Comparison of ENCODE assay signal across 20 cellular contexts in the genomic region with DNA sequence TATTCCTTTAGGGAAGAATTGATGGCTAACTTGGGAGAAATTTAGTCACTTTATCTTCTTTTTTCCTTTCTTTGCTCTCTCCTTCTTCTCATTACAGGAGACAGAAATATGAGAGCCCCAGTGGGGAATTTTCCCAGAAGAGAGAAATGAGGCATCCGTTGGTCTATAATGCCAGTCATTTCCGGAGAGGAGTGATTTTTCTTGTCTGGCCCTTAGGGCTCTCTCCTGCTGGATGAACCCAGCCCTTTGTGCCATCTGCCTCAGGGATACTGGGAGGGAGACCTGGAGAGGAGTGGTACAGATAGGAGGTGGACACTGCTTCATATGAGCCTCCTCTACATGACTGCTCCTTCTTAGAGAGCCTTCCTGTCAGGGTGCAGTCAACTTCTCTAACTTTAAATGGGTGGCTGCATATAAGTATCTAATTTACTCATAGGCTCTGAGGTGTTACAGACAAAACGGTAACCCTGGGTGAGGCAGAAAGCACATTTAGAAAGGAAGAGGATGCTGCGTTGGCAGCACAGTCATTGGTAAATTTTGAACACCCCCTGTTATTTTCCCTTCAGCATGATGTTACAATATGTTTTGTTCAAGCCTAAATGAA. TPM values are rescaled to one million over a fixed set of nuclear protein-coding genes. Genes with fewer than 3 reads are reported as not detected.
A peak's percentile ranks its signal among the peaks of the same experiment; 100 is the strongest.
DNase-seq lines count a peak whose midpoint lies in the region; ATAC-seq and TF ChIP-seq lines count a peak whose summit lies in the region.
"Had no signal": no experiment of that assay in that cellular context is flagged by ENCODE, and none has a peak within 500 bp of the region (broad histone marks: within the 10 kb centered on the region; RNA-seq: fewer than 3 reads in every experiment).

No MANE protein-coding gene starts in this region.

- no peaks in the 10 kb centered on the region for H3K9me3 ChIP-seq in ovary
- H3K9me3 ChIP-seq: prostate gland had no signal

- H3K27me3 ChIP-seq in ovary: no peaks in the 10 kb centered on the region

- intact Hi-C loops in ovary (cut with DNase I): no loop called here

- no peak overlapping the region for H3K4me3 ChIP-seq in ovary
- H3K4me3 ChIP-seq: prostate gland had no signal

- no peak for DNase-seq in NCI-H510A (lab: John Stamatoyannopoulos, UW)
- DNase-seq in Ammon's horn (ENCODE audit: low spot score): no peak
- no peak for DNase-seq in ovary
- DNase-seq in 8988T: no peak
- DNase-seq: activated B cell treated with CpG ODN at 0.5 μM for 24 hours; activated CD8-positive, alpha-beta memory T cell treated with anti-CD3 and anti-CD28 coated beads, Interleukin-2, amount 10 ng/mL, durations not matched to agents 7 days and 5 days; activated naive CD4-positive, alpha-beta T cell treated with anti-CD3 and anti-CD28 coated beads, Interleukin-2, amount 10 ng/mL, durations not matched to agents 7 days and 5 days; COR-L47; GDM1; NCI-H526; stimulated activated CD4-positive, alpha-beta T cell treated with anti-CD3 and anti-CD28 coated beads, Interleukin-15, amount 100 ng/mL, for 24 hours had no signal

- H3K36me3 ChIP-seq in ovary: no peaks in the 10 kb centered on the region
- H3K36me3 ChIP-seq: prostate gland had no signal

- H3K27ac ChIP-seq in ovary: no peak overlapping the region
- H3K27ac ChIP-seq: HL-60, prostate gland had no signal

- TF ChIP-seq EP300 in ovary (IDR thresholded peaks at IDR 0.05): no peak

- TF ChIP-seq CTCF in ovary (IDR thresholded peaks at IDR 0.05): no peak

- WGBS in ovary, 3 donors: 80 to 89% (median 89%) methylated on average over 4 of the region's 4 CpGs

- H3K4me1 ChIP-seq in ovary (ENCODE audit: insufficient read depth): no peaks in the 10 kb centered on the region
- H3K4me1 ChIP-seq: prostate gland had no signal

- ATAC-seq in GM18499 (IDR thresholded peaks at IDR 0.05; ENCODE audit: insufficient read depth, unreplicated experiment): peak; percentile 61
- ATAC-seq in GM19351 (IDR thresholded peaks at IDR 0.05; ENCODE audit: unreplicated experiment): peak; percentile 93
- peak; percentile 78 for ATAC-seq in HG02763 (IDR thresholded peaks at IDR 0.05; ENCODE audit: unreplicated experiment)
- ATAC-seq in HG03460 (IDR thresholded peaks at IDR 0.05; ENCODE audit: unreplicated experiment): peak; percentile 60
- ATAC-seq: activated CD8-positive, alpha-beta memory T cell treated with anti-CD3 and anti-CD28 coated beads, Interleukin-2, amount 10 ng/mL, durations not matched to agents 7 days and 5 days; HCT116; left lobe of liver; Panc1 had no signal

- TF ChIP-seq POLR2A in ovary (IDR thresholded peaks at IDR 0.05): no peak

RNA-seq across cellular contexts. Expression of a gene that starts 21.9 kb away (rescaled TPM):
- total RNA-seq in ovary: 1 to 10 TPM in 1 of 7 donors, under 1 TPM in 5, not detected in 1; 0.20 to 1.3 (median 0.33) TPM
- under 1 TPM; 0.27 to 0.73 TPM for polyA plus RNA-seq in ovary
- total RNA-seq: activated B cell treated with CpG ODN at 0.5 μM for 24 hours; activated CD8-positive, alpha-beta memory T cell treated with anti-CD3 and anti-CD28 coated beads, Interleukin-2, amount 10 ng/mL, durations not matched to agents 7 days and 5 days; left lobe of liver had no signal
